Comparison of ENCODE assay signal across 25 cellular contexts in genomic region chr21:43278359-43278758, GRCh38.
DNase-seq lines count a peak whose midpoint lies in the region; ATAC-seq and TF ChIP-seq lines count a peak whose summit lies in the region.
"Had no signal": no experiment of that assay in that cellular context is flagged by ENCODE, and none has a peak within 500 bp of the region (broad histone marks: within the 10 kb centered on the region; RNA-seq: fewer than 3 reads in every experiment).

No MANE protein-coding gene starts in this region.

- POLR2A ChIA-PET in WTC11 (lab: Charles Lee), result no interaction called here

- ATAC-seq in WTC11 (peak; percentile 10; the same call in 1 of the 2 replicates), left cardiac atrium (no peak), lower lobe of right lung (peak; percentile 51 to 59), GM18873 (IDR thresholded peaks at IDR 0.05; ENCODE audit: low FRiP score, unreplicated experiment) (no peak)
- no peak for ATAC-seq in activated naive CD4-positive, alpha-beta T cell treated with anti-CD3 and anti-CD28 coated beads, Interleukin-2, amount 50 U/mL, for 72 hours
- ATAC-seq: natural killer cell treated with Interleukin-12 subunit alpha and Interleukin-12 subunit beta and Interleukin-15 and Interleukin-18, amount 100 ng/mL, for 72 hours; stimulated activated effector memory CD8-positive, alpha-beta T cell treated with anti-CD3 and anti-CD28 coated beads, Interleukin-12 subunit alpha, Interleukin-12 subunit beta, amount 100 ng/mL, for 72 hours had no signal

- H3K9me3 ChIP-seq in lower lobe of right lung (no peaks in the 10 kb centered on the region), breast epithelium (no peaks in the 10 kb centered on the region)

- no peaks in the 10 kb centered on the region for H3K27me3 ChIP-seq in lower lobe of right lung (ENCODE audit: low read depth)
- H3K27me3 ChIP-seq in breast epithelium, result peaks cover 0 to 10% of the 10 kb centered on the region in 2 donors
- H3K27me3 ChIP-seq: dorsolateral prefrontal cortex had no signal

- TF ChIP-seq POLR2A in breast epithelium (IDR thresholded peaks at IDR 0.05), result no peak

- H3K4me3 ChIP-seq in lower lobe of right lung, result no peak overlapping the region
- no peak overlapping the region for H3K4me3 ChIP-seq in breast epithelium

- TF ChIP-seq CTCF in WTC11 (IDR thresholded peaks at IDR 0.05) (no peak), lower lobe of right lung (IDR thresholded peaks at IDR 0.05) (no peak), breast epithelium (IDR thresholded peaks at IDR 0.05) (no peak)

- H3K27me3 Mint-ChIP-seq in WTC11 (ENCODE audit: low read depth), result peaks cover 2% of the 10 kb centered on the region; the same call in 1 of the 2 replicates

- CTCF ChIA-PET in WTC11 (lab: Charles Lee), result interaction anchor here (0.6 to 2.3 kb wide), 5 partner anchors 9 to 460 kb away, joined by 3 to 11 read pairs (median 4); no protein-coding TSS in a partner anchor

- H3K4me1 Mint-ChIP-seq in WTC11, result peaks cover 31% of the 10 kb centered on the region

- peaks cover 14% of the 10 kb centered on the region for H3K4me1 ChIP-seq in lower lobe of right lung
- no peaks in the 10 kb centered on the region for H3K4me1 ChIP-seq in breast epithelium

- H3K36me3 Mint-ChIP-seq in WTC11, result no peaks in the 10 kb centered on the region
- H3K36me3 Mint-ChIP-seq in activated naive CD4-positive, alpha-beta T cell treated with anti-CD3 and anti-CD28 coated beads, Interleukin-2, amount 50 U/mL, for 72 hours, result no peaks in the 10 kb centered on the region
- H3K36me3 Mint-ChIP-seq: natural killer cell treated with Interleukin-12 subunit alpha and Interleukin-12 subunit beta and Interleukin-15 and Interleukin-18, amount 100 ng/mL, for 72 hours; stimulated activated effector memory CD8-positive, alpha-beta T cell treated with anti-CD3 and anti-CD28 coated beads, Interleukin-12 subunit alpha, Interleukin-12 subunit beta, amount 100 ng/mL, for 72 hours had no signal

- H3K27ac Mint-ChIP-seq in WTC11, result no peak overlapping the region
- H3K27ac Mint-ChIP-seq in activated naive CD4-positive, alpha-beta T cell treated with anti-CD3 and anti-CD28 coated beads, Interleukin-2, amount 50 U/mL, for 72 hours, result no peak overlapping the region
- H3K27ac Mint-ChIP-seq: natural killer cell treated with Interleukin-12 subunit alpha and Interleukin-12 subunit beta and Interleukin-15 and Interleukin-18, amount 100 ng/mL, for 72 hours; progenitor cell of endocrine pancreas; stimulated activated effector memory CD8-positive, alpha-beta T cell treated with anti-CD3 and anti-CD28 coated beads, Interleukin-12 subunit alpha, Interleukin-12 subunit beta, amount 100 ng/mL, for 72 hours had no signal

- H3K9me3 Mint-ChIP-seq in WTC11, result no peaks in the 10 kb centered on the region
- H3K9me3 Mint-ChIP-seq in activated naive CD4-positive, alpha-beta T cell treated with anti-CD3 and anti-CD28 coated beads, Interleukin-2, amount 50 U/mL, for 72 hours, result no peaks in the 10 kb centered on the region
- H3K9me3 Mint-ChIP-seq: natural killer cell treated with Interleukin-12 subunit alpha and Interleukin-12 subunit beta and Interleukin-15 and Interleukin-18, amount 100 ng/mL, for 72 hours; stimulated activated effector memory CD8-positive, alpha-beta T cell treated with anti-CD3 and anti-CD28 coated beads, Interleukin-12 subunit alpha, Interleukin-12 subunit beta, amount 100 ng/mL, for 72 hours had no signal

- intact Hi-C loops in left cardiac atrium (cut with DNase I) (no loop called here), lower lobe of right lung (cut with DNase I) (no loop called here), breast epithelium (cut with DNase I; ENCODE audit: low total_unique reads) (no loop called here)

- DNase-seq in WTC11 (ENCODE audit: low spot score), result no peak
- peak; percentile 14 for DNase-seq in left cardiac atrium
- DNase-seq in lower lobe of right lung, result peak; percentile 65
- DNase-seq in glomerular visceral epithelial cell (ENCODE audit: extremely low spot score), result no peak
- DNase-seq in breast epithelium (ENCODE audit: low spot score in 2 of 2), result no peak
- no peak for DNase-seq in activated naive CD4-positive, alpha-beta T cell treated with anti-CD3 and anti-CD28 coated beads, Interleukin-2, amount 50 U/mL, for 72 hours (ENCODE audit: low spot score in 2 of 2)
- DNase-seq: activated CD4-positive, alpha-beta T cell treated with anti-CD3 and anti-CD28 coated beads for 1 hour; activated naive CD4-positive, alpha-beta T cell treated with Interleukin-2 at 50 U/mL for 16 hours; activated T-cell treated with anti-CD3 and anti-CD28 coated beads, Interleukin-2, amount 50 U/mL, for 48 hours; central memory CD4-positive, alpha-beta T cell; DMS79; hippocampal formation; IMR-90; kidney glomerular epithelial cell; NCI-H1105; NCI-H2029 treated with DMSO at 0.1 percent for 48 hours; NCI-H345; NCI-H82; SHP77 treated with DMSO at 0.1 percent for 48 hours; stimulated activated CD4-positive, alpha-beta T cell treated with anti-CD3 and anti-CD28 coated beads, Interleukin-1b, Interleukin-23, amount 100 ng/mL, for 48 hours had no signal

- H3K36me3 ChIP-seq in lower lobe of right lung (no peaks in the 10 kb centered on the region), breast epithelium (no peaks in the 10 kb centered on the region)

- H3K4me3 Mint-ChIP-seq in WTC11, result peak overlapping the region; percentile 43
- H3K4me3 Mint-ChIP-seq: natural killer cell treated with Interleukin-12 subunit alpha and Interleukin-12 subunit beta and Interleukin-15 and Interleukin-18, amount 100 ng/mL, for 72 hours; stimulated activated effector memory CD8-positive, alpha-beta T cell treated with anti-CD3 and anti-CD28 coated beads, Interleukin-12 subunit alpha, Interleukin-12 subunit beta, amount 100 ng/mL, for 72 hours had no signal

- H3K27ac ChIP-seq in lower lobe of right lung (peak overlapping the region; percentile 63), breast epithelium (no peak overlapping the region)
- H3K27ac ChIP-seq: dorsolateral prefrontal cortex had no signal

TF ChIP-seq in WTC11, 78 proteins besides CTCF, POLR2A, EP300 and RAD21 (continues in another document):
- no peak for TF ChIP-seq ATF3 (CRISPR knock-in tag; conservative IDR thresholded peaks at IDR 0.05)
- TF ChIP-seq ARID4B (CRISPR knock-in tag; IDR thresholded peaks at IDR 0.05; ENCODE audit: borderline replicate concordance), result no peak
- TF ChIP-seq USF2 (CRISPR knock-in tag; IDR thresholded peaks at IDR 0.05), result no peak
- TF ChIP-seq NR2C2 (CRISPR knock-in tag; IDR thresholded peaks at IDR 0.05), result no peak
- no peak for TF ChIP-seq NFATC4 (CRISPR knock-in tag; IDR thresholded peaks at IDR 0.05)
- TF ChIP-seq ZNF232 (CRISPR knock-in tag; IDR thresholded peaks at IDR 0.05), result no peak
- no peak for TF ChIP-seq ERG (CRISPR knock-in tag; IDR thresholded peaks at IDR 0.05)
- no peak for TF ChIP-seq ZNF416 (CRISPR knock-in tag; IDR thresholded peaks at IDR 0.05)

Comparison
In these comparisons a context has a peak if more than half of its experiments do, and no peak if none do; other contexts are left out.
1. ATAC-seq: peak in WTC11 (single experiment) and lower lobe of right lung (2 of 2); none in left cardiac atrium (0 of 2), GM18873 (single experiment) and activated naive CD4-positive, alpha-beta T cell treated with anti-CD3 and anti-CD28 coated beads, Interleukin-2, amount 50 U/mL, for 72 hours (0 of 2).
2. DNase-seq: peak in left cardiac atrium (single experiment) and lower lobe of right lung (single experiment); none in WTC11 (single experiment), glomerular visceral epithelial cell (single experiment), breast epithelium (0 of 2) and activated naive CD4-positive, alpha-beta T cell treated with anti-CD3 and anti-CD28 coated beads, Interleukin-2, amount 50 U/mL, for 72 hours (0 of 2).